ENCODE assay signal across 2 cellular contexts in the genomic region with DNA sequence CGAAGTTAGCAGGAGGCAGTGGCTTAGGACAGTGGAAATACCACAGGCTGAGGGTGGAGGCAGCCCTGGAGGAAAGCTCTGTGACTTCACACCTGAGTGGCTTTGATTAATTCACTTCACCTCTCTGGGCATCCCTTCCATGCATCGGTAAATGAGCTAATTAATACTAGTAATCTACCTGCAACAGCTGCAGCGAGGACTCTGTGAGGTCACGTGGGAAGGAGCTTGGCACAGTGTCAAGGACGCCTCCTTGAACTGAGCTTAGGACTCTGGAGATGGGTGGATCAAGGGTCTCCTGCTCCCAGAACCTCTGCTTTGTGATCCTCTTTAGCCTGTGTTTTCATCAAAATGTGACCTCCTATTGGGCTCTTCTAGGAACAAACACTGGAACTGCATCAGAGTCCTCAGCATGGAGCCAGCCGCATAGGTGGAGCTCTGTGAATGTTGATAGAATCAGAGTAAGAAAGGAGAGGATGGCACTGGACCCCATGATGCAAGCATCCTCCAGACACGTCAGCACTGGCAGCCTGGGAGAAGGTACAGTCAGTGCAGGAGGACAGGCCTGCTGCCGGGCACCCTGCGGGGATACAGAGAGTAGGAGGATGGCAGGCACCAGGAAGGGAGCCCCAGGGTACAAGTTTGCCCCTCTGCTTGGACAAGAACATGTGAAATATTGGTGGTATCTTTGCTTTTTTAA.
TF ChIP-seq lines count a peak whose summit lies in the region.

No MANE protein-coding gene starts in this region.

TF ChIP-seq in SK-N-SH, 30 proteins besides CTCF, POLR2A, EP300 and RAD21 (continued from another document):
- TF ChIP-seq ZBTB33 (IDR thresholded peaks at IDR 0.05; ENCODE audit: borderline replicate concordance, low read depth) (no peak), IRF3 (IDR thresholded peaks at IDR 0.05; ENCODE audit: low read depth, low read length) (no peak), REST (IDR thresholded peaks at IDR 0.05; ENCODE audit: low read depth, low read length) (no peak), MXI1 (IDR thresholded peaks at IDR 0.05; ENCODE audit: low read depth, low read length) (no peak), USF2 (IDR thresholded peaks at IDR 0.05; ENCODE audit: borderline replicate concordance, low read depth, low read length) (no peak), RCOR1 (IDR thresholded peaks at IDR 0.05; ENCODE audit: low read length) (no peak), GABPA (IDR thresholded peaks at IDR 0.05; ENCODE audit: low read depth) (no peak)

TF ChIP-seq in SK-N-SH treated with all-trans-retinoic acid at 6 μM for 48 hours, 23 proteins besides CTCF, POLR2A, EP300 and RAD21 (continued from another document):
- TF ChIP-seq POU6F1 (CRISPR knock-in tag; IDR thresholded peaks at IDR 0.05; ENCODE audit: borderline replicate concordance, low read depth) (no peak), ZFP30 (CRISPR knock-in tag; IDR thresholded peaks at IDR 0.05) (no peak), OSR1 (CRISPR knock-in tag; IDR thresholded peaks at IDR 0.05) (no peak)
- TF ChIP-seq, protein P1, sequence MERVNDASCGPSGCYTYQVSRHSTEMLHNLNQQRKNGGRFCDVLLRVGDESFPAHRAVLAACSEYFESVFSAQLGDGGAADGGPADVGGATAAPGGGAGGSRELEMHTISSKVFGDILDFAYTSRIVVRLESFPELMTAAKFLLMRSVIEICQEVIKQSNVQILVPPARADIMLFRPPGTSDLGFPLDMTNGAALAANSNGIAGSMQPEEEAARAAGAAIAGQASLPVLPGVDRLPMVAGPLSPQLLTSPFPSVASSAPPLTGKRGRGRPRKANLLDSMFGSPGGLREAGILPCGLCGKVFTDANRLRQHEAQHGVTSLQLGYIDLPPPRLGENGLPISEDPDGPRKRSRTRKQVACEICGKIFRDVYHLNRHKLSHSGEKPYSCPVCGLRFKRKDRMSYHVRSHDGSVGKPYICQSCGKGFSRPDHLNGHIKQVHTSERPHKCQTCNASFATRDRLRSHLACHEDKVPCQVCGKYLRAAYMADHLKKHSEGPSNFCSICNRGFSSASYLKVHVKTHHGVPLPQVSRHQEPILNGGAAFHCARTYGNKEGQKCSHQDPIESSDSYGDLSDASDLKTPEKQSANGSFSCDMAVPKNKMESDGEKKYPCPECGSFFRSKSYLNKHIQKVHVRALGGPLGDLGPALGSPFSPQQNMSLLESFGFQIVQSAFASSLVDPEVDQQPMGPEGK (CRISPR knock-in tag; IDR thresholded peaks at IDR 0.05; ENCODE audit: borderline replicate concordance), result no peak
